ENCODE assay signal across 2 cellular contexts in genomic region chr10:89163265-89163995, GRCh38.
TF ChIP-seq lines count a peak whose summit lies in the region.

No MANE protein-coding gene starts in this region.

TF ChIP-seq in liver, 16 proteins besides CTCF, POLR2A, EP300 and RAD21 (continued from another document):
- TF ChIP-seq, protein P1, sequence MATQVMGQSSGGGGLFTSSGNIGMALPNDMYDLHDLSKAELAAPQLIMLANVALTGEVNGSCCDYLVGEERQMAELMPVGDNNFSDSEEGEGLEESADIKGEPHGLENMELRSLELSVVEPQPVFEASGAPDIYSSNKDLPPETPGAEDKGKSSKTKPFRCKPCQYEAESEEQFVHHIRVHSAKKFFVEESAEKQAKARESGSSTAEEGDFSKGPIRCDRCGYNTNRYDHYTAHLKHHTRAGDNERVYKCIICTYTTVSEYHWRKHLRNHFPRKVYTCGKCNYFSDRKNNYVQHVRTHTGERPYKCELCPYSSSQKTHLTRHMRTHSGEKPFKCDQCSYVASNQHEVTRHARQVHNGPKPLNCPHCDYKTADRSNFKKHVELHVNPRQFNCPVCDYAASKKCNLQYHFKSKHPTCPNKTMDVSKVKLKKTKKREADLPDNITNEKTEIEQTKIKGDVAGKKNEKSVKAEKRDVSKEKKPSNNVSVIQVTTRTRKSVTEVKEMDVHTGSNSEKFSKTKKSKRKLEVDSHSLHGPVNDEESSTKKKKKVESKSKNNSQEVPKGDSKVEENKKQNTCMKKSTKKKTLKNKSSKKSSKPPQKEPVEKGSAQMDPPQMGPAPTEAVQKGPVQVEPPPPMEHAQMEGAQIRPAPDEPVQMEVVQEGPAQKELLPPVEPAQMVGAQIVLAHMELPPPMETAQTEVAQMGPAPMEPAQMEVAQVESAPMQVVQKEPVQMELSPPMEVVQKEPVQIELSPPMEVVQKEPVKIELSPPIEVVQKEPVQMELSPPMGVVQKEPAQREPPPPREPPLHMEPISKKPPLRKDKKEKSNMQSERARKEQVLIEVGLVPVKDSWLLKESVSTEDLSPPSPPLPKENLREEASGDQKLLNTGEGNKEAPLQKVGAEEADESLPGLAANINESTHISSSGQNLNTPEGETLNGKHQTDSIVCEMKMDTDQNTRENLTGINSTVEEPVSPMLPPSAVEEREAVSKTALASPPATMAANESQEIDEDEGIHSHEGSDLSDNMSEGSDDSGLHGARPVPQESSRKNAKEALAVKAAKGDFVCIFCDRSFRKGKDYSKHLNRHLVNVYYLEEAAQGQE (IDR thresholded peaks at IDR 0.05) = no peak
- TF ChIP-seq MAX (IDR thresholded peaks at IDR 0.05) = peak; percentile 7
- peak; percentile 19 for TF ChIP-seq YY1 (IDR thresholded peaks at IDR 0.05)
- TF ChIP-seq JUND (IDR thresholded peaks at IDR 0.05) = peak; percentile 14 to 49
- TF ChIP-seq HNF4A (conservative IDR thresholded peaks at IDR 0.05) = peak; percentile 12 to 50
- peak; percentile 6 for TF ChIP-seq SP1 (IDR thresholded peaks at IDR 0.05)
- peak; percentile 15 to 47 for TF ChIP-seq RXRA (IDR thresholded peaks at IDR 0.05)
- TF ChIP-seq, protein P2, sequence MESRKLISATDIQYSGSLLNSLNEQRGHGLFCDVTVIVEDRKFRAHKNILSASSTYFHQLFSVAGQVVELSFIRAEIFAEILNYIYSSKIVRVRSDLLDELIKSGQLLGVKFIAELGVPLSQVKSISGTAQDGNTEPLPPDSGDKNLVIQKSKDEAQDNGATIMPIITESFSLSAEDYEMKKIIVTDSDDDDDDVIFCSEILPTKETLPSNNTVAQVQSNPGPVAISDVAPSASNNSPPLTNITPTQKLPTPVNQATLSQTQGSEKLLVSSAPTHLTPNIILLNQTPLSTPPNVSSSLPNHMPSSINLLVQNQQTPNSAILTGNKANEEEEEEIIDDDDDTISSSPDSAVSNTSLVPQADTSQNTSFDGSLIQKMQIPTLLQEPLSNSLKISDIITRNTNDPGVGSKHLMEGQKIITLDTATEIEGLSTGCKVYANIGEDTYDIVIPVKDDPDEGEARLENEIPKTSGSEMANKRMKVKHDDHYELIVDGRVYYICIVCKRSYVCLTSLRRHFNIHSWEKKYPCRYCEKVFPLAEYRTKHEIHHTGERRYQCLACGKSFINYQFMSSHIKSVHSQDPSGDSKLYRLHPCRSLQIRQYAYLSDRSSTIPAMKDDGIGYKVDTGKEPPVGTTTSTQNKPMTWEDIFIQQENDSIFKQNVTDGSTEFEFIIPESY (IDR thresholded peaks at IDR 0.05) = no peak
- TF ChIP-seq ATF3 (IDR thresholded peaks at IDR 0.05) = peak; percentile 60

TF ChIP-seq in HepG2, 621 proteins besides CTCF, POLR2A, EP300 and RAD21 (continued from another document):
- no peak for TF ChIP-seq FUBP1 (CRISPR knock-in tag; IDR thresholded peaks at IDR 0.05; ENCODE audit: borderline replicate concordance)
- TF ChIP-seq, protein P3, sequence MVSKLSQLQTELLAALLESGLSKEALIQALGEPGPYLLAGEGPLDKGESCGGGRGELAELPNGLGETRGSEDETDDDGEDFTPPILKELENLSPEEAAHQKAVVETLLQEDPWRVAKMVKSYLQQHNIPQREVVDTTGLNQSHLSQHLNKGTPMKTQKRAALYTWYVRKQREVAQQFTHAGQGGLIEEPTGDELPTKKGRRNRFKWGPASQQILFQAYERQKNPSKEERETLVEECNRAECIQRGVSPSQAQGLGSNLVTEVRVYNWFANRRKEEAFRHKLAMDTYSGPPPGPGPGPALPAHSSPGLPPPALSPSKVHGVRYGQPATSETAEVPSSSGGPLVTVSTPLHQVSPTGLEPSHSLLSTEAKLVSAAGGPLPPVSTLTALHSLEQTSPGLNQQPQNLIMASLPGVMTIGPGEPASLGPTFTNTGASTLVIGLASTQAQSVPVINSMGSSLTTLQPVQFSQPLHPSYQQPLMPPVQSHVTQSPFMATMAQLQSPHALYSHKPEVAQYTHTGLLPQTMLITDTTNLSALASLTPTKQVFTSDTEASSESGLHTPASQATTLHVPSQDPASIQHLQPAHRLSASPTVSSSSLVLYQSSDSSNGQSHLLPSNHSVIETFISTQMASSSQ (IDR thresholded peaks at IDR 0.05; ENCODE audit: low read depth) = no peak
- TF ChIP-seq, protein P3 (CRISPR knock-in tag; IDR thresholded peaks at IDR 0.05; ENCODE audit: borderline replicate concordance) = no peak
- TF ChIP-seq, protein P4, sequence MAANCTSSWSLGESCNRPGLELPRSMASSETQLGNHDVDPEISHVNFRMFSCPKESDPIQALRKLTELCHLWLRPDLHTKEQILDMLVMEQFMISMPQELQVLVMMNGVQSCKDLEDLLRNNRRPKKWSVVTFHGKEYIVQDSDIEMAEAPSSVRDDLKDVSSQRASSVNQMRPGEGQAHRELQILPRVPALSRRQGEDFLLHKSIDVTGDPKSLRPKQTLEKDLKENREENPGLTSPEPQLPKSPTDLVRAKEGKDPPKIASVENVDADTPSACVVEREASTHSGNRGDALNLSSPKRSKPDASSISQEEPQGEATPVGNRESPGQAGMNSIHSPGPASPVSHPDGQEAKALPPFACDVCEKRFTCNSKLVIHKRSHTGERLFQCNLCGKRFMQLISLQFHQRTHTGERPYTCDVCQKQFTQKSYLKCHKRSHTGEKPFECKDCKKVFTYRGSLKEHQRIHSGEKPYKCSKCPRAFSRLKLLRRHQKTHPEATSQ (CRISPR knock-in tag; IDR thresholded peaks at IDR 0.05; ENCODE audit: borderline replicate concordance) = no peak
- TF ChIP-seq ZNF839 (CRISPR knock-in tag; IDR thresholded peaks at IDR 0.05; ENCODE audit: borderline replicate concordance) = no peak
TF ChIP-seq in HepG2: peak in this region for 0.
